14 cellular contexts compared by ENCODE assay signal in the genomic region with DNA sequence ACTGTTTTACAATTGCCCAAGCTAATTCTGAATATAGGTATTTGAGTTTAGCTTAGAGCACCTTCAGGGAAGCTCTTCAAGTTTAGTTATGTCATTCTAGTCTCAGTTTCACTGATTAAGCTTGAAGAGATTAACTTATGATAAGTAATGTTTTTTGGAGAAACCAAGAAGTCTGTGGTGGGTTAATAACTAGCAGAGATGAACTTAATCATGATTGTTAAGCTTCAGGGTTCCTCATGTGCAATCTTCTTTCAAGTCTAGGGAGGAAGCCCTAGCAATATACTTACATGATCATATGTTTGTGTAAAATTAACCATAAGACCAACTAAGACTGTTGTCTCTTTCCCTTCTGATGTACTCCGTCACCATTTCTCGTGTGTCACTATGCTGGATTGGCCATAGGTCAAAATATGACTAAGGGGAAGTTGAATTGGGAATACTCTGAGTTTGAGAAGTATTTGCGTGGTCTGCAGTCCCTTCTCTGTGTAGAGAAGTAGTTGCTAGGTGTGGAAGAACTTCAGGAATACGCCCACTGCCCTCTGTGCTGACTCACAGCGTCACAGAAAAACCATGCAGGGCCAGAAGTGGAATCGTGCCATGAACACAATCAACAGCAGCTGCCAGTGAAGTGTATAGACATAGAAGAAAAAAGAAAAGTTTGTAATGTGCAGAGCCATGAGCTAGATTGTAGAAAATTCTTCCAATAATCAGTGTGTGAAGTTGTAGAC.
A peak's percentile ranks its signal among the peaks of the same experiment; 100 is the strongest.
DNase-seq lines count a peak whose midpoint lies in the region; ATAC-seq and TF ChIP-seq lines count a peak whose summit lies in the region.
"Had no signal": no experiment of that assay in that cellular context is flagged by ENCODE, and none has a peak within 500 bp of the region (broad histone marks: within the 10 kb centered on the region; RNA-seq: fewer than 3 reads in every experiment).

No MANE protein-coding gene starts in this region.

- ATAC-seq in GM19395 (IDR thresholded peaks at IDR 0.05; ENCODE audit: unreplicated experiment): peak; percentile 52
- ATAC-seq in GM19351 (IDR thresholded peaks at IDR 0.05; ENCODE audit: unreplicated experiment): no peak
- no peak for ATAC-seq in GM21360 (IDR thresholded peaks at IDR 0.05; ENCODE audit: unreplicated experiment)
- no peak for ATAC-seq in GM21528 (IDR thresholded peaks at IDR 0.05; ENCODE audit: low FRiP score, unreplicated experiment)
- ATAC-seq: HCT116 had no signal

- H3K4me3 ChIP-seq in astrocyte of the cerebellum (ENCODE audit: low read depth, low read length): no peak overlapping the region

- DNase-seq in AG20443 (ENCODE audit: low spot score): peak; percentile 39
- DNase-seq in astrocyte of the cerebellum (ENCODE audit: low read depth): peak; percentile 43
- DNase-seq in iris pigment epithelial cell (ENCODE audit: low read depth): peak; percentile 53
- no peak for DNase-seq in RPMI8226
- DNase-seq: activated CD4-positive, alpha-beta T cell treated with anti-CD3 and anti-CD28 coated beads, Interleukin-2, amount 10 ng/mL, durations not matched to agents 24 days and 14 days; foreskin melanocyte; Karpas-422; stimulated activated CD4-positive, alpha-beta T cell treated with anti-CD3 and anti-CD28 coated beads, Interleukin-15, amount 100 ng/mL, for 24 hours; T-helper 1 cell had no signal

- TF ChIP-seq CTCF in astrocyte of the cerebellum (IDR thresholded peaks at IDR 0.05; ENCODE audit: low read depth, low read length, missing control alignments): no peak

- in situ Hi-C loops in astrocyte of the cerebellum (cut with HindIII; ENCODE audit: low sequenced_read_pairs): no loop called here
